2 cellular contexts compared by ENCODE assay signal in the genomic region with DNA sequence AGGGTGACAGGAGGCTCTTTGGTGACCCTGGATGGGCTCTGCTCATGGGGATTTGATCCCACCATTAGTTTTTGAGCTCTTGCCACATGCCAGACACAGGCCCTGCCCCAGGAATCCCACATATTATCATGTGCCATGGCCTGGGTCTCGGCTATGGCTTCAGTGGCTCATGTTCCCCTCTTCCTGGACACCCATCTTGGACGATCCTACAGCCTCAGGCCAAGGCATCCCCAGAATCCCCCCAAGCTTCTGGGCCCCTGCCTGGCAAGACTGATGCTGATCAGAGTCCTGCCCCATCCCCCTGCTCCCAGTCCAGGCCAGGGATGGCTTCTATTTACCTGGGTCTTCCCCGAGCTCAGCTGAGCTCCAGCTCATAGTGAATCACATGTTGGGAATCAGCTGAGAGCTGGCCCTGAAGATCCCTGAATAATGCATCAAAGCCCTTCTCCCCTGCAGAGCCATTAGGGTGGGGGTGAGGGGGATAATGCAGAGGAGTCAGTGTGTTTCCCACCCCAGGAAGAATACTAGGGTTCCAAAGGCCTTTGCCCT.
TF ChIP-seq lines count a peak whose summit lies in the region.

No MANE protein-coding gene starts in this region.

TF ChIP-seq in GM23338, 12 proteins besides CTCF, POLR2A, EP300 and RAD21:
- TF ChIP-seq, protein P1, sequence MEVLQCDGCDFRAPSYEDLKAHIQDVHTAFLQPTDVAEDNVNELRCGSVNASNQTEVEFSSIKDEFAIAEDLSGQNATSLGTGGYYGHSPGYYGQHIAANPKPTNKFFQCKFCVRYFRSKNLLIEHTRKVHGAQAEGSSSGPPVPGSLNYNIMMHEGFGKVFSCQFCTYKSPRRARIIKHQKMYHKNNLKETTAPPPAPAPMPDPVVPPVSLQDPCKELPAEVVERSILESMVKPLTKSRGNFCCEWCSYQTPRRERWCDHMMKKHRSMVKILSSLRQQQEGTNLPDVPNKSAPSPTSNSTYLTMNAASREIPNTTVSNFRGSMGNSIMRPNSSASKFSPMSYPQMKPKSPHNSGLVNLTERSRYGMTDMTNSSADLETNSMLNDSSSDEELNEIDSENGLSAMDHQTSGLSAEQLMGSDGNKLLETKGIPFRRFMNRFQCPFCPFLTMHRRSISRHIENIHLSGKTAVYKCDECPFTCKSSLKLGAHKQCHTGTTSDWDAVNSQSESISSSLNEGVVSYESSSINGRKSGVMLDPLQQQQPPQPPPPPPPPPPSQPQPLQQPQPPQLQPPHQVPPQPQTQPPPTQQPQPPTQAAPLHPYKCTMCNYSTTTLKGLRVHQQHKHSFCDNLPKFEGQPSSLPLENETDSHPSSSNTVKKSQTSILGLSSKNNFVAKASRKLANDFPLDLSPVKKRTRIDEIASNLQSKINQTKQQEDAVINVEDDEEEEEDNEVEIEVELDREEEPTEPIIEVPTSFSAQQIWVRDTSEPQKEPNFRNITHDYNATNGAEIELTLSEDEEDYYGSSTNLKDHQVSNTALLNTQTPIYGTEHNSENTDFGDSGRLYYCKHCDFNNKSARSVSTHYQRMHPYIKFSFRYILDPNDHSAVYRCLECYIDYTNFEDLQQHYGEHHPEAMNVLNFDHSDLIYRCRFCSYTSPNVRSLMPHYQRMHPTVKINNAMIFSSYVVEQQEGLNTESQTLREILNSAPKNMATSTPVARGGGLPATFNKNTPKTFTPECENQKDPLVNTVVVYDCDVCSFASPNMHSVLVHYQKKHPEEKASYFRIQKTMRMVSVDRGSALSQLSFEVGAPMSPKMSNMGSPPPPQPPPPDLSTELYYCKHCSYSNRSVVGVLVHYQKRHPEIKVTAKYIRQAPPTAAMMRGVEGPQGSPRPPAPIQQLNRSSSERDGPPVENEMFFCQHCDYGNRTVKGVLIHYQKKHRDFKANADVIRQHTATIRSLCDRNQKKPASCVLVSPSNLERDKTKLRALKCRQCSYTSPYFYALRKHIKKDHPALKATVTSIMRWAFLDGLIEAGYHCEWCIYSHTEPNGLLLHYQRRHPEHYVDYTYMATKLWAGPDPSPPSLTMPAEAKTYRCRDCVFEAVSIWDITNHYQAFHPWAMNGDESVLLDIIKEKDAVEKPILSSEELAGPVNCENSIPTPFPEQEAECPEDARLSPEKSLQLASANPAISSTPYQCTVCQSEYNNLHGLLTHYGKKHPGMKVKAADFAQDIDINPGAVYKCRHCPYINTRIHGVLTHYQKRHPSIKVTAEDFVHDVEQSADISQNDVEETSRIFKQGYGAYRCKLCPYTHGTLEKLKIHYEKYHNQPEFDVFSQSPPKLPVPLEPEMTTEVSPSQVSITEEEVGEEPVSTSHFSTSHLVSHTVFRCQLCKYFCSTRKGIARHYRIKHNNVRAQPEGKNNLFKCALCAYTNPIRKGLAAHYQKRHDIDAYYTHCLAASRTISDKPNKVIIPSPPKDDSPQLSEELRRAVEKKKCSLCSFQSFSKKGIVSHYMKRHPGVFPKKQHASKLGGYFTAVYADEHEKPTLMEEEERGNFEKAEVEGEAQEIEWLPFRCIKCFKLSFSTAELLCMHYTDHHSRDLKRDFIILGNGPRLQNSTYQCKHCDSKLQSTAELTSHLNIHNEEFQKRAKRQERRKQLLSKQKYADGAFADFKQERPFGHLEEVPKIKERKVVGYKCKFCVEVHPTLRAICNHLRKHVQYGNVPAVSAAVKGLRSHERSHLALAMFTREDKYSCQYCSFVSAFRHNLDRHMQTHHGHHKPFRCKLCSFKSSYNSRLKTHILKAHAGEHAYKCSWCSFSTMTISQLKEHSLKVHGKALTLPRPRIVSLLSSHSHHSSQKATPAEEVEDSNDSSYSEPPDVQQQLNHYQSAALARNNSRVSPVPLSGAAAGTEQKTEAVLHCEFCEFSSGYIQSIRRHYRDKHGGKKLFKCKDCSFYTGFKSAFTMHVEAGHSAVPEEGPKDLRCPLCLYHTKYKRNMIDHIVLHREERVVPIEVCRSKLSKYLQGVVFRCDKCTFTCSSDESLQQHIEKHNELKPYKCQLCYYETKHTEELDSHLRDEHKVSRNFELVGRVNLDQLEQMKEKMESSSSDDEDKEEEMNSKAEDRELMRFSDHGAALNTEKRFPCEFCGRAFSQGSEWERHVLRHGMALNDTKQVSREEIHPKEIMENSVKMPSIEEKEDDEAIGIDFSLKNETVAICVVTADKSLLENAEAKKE (CRISPR knock-in tag; IDR thresholded peaks at IDR 0.05) = no peak

TF ChIP-seq in H1, 55 proteins besides CTCF, POLR2A, EP300 and RAD21:
- TF ChIP-seq BACH1 (IDR thresholded peaks at IDR 0.05; ENCODE audit: low read length) (no peak), HDAC2 (IDR thresholded peaks at IDR 0.05; ENCODE audit: borderline replicate concordance in 1 of 2, low read depth in 2 of 2, low read length in 2 of 2) (no peak), HDAC6 (IDR thresholded peaks at IDR 0.05; ENCODE audit: low read depth, low read length) (no peak), BRCA1 (IDR thresholded peaks at IDR 0.05; ENCODE audit: low read depth, low read length) (no peak), SIN3A (conservative IDR thresholded peaks at IDR 0.05 in 1 of 2, IDR thresholded peaks at IDR 0.05 in 1 of 2; ENCODE audit: low read depth in 1 of 2, low read length in 2 of 2) (no peak), TEAD4 (IDR thresholded peaks at IDR 0.05; ENCODE audit: low read depth, low read length) (no peak), KDM1A (IDR thresholded peaks at IDR 0.05; ENCODE audit: borderline replicate concordance, low read length) (no peak), MAFK (IDR thresholded peaks at IDR 0.05; ENCODE audit: low read depth, low read length) (no peak), TCF12 (IDR thresholded peaks at IDR 0.05; ENCODE audit: low read depth, low read length) (no peak)
